Comparison of ENCODE assay signal across 22 cellular contexts in genomic region chr2:185787530-185788145, GRCh38. TPM values are rescaled to one million over a fixed set of nuclear protein-coding genes. Genes with fewer than 3 reads are reported as not detected.
DNase-seq lines count a peak whose midpoint lies in the region; ATAC-seq, FAIRE-seq and TF ChIP-seq lines count a peak whose summit lies in the region.
"Had no signal": no experiment of that assay in that cellular context is flagged by ENCODE, and none has a peak within 500 bp of the region (broad histone marks: within the 10 kb centered on the region; RNA-seq: fewer than 3 reads in every experiment).

No MANE protein-coding gene starts in this region.

- no peak for TF ChIP-seq POLR2A in vagina (IDR thresholded peaks at IDR 0.05)

- H3K4me1 ChIP-seq in vagina: no peaks in the 10 kb centered on the region
- H3K4me1 ChIP-seq: testis had no signal

- no peaks in the 10 kb centered on the region for H3K9me3 Mint-ChIP-seq in stimulated activated naive CD8-positive, alpha-beta T cell treated with anti-CD3 and anti-CD28 coated beads, Interleukin-15, amount 100 ng/mL, for 72 hours

- no peak for TF ChIP-seq CTCF in vagina (IDR thresholded peaks at IDR 0.05)

- H3K4me3 ChIP-seq in vagina: no peak overlapping the region
- H3K4me3 ChIP-seq: K562, testis had no signal

- no peak overlapping the region for H3K4me3 Mint-ChIP-seq in stimulated activated naive CD8-positive, alpha-beta T cell treated with anti-CD3 and anti-CD28 coated beads, Interleukin-15, amount 100 ng/mL, for 72 hours

- H3K27ac Mint-ChIP-seq in stimulated activated naive CD8-positive, alpha-beta T cell treated with anti-CD3 and anti-CD28 coated beads, Interleukin-15, amount 100 ng/mL, for 72 hours: no peak overlapping the region

- FAIRE-seq in G401.6 (lab: Jason Lieb, UNC) (peak; percentile 55), endometrium (lab: Jason Lieb, UNC) (peak; percentile 92)
- FAIRE-seq: K562 had no signal

- H3K27me3 Mint-ChIP-seq in stimulated activated naive CD8-positive, alpha-beta T cell treated with anti-CD3 and anti-CD28 coated beads, Interleukin-15, amount 100 ng/mL, for 72 hours: no peaks in the 10 kb centered on the region

- H3K4me1 Mint-ChIP-seq in stimulated activated naive CD8-positive, alpha-beta T cell treated with anti-CD3 and anti-CD28 coated beads, Interleukin-15, amount 100 ng/mL, for 72 hours: no peaks in the 10 kb centered on the region

- H3K9me3 ChIP-seq in vagina: no peaks in the 10 kb centered on the region
- H3K9me3 ChIP-seq: testis had no signal

- H3K36me3 ChIP-seq in vagina: no peaks in the 10 kb centered on the region

- intact Hi-C loops in vagina (cut with DNase I): no loop called here

- no peak for ATAC-seq in stimulated activated naive CD8-positive, alpha-beta T cell treated with anti-CD3 and anti-CD28 coated beads, Interleukin-15, amount 100 ng/mL, for 72 hours
- ATAC-seq in GM21390 (IDR thresholded peaks at IDR 0.05; ENCODE audit: unreplicated experiment): no peak
- ATAC-seq: K562, left cardiac atrium had no signal

- H3K27me3 ChIP-seq in vagina: no peaks in the 10 kb centered on the region
- H3K27me3 ChIP-seq: testis had no signal

- DNase-seq in RPMI7951 (ENCODE audit: low read depth): peak; percentile 61
- DNase-seq in kidney tubule cell (ENCODE audit: low spot score): peak; percentile 53
- no peak for DNase-seq in vagina (ENCODE audit: extremely low spot score in 2 of 2)
- no peak for DNase-seq in NCI-H1930 (lab: John Stamatoyannopoulos, UW)
- DNase-seq in stimulated activated naive CD8-positive, alpha-beta T cell treated with anti-CD3 and anti-CD28 coated beads, Interleukin-15, amount 100 ng/mL, for 72 hours: no peak
- DNase-seq: activated gamma-delta T cell; anterior cingulate cortex; GOT3; hippocampal formation; left cardiac atrium; NCI-H1092; NCI-H526 treated with DMSO at 0.1 percent for 48 hours; nucleus accumbens; stimulated activated CD4-positive, alpha-beta T cell treated with anti-CD3 and anti-CD28 coated beads, Interleukin-4, amount 100 ng/mL, for 24 hours; T1000; testis had no signal

- H3K27ac ChIP-seq in vagina: no peak overlapping the region
- H3K27ac ChIP-seq: epithelial cell of prostate, testis had no signal

RNA-seq across cellular contexts. Expression of gene FSIP2, which starts 49.0 kb away (rescaled TPM):
- total RNA-seq in RPMI7951 (2014; rRNA removed; shearing (Covaris generic)): 0.78 and 1.9 TPM in 2 replicates
- total RNA-seq in vagina: 1.2 TPM
- total RNA-seq: SK-MEL-5 had no signal

Comparison
In these comparisons a context has a peak if more than half of its experiments do, and no peak if none do; other contexts are left out.
1. DNase-seq: peak in RPMI7951 (single experiment) and kidney tubule cell (single experiment); none in vagina (0 of 2), NCI-H1930 (0 of 2) and stimulated activated naive CD8-positive, alpha-beta T cell treated with anti-CD3 and anti-CD28 coated beads, Interleukin-15, amount 100 ng/mL, for 72 hours (0 of 2).